Comparison of ENCODE assay signal across 8 cellular contexts in genomic region chr3:156816794-156817741, GRCh38. TPM values are rescaled to one million over a fixed set of nuclear protein-coding genes. Genes with fewer than 3 reads are reported as not detected.
A peak's percentile ranks its signal among the peaks of the same experiment; 100 is the strongest.
DNase-seq lines count a peak whose midpoint lies in the region; ATAC-seq and TF ChIP-seq lines count a peak whose summit lies in the region.

No MANE protein-coding gene starts in this region.

- H3K4me3 ChIP-seq in dorsolateral prefrontal cortex (peak overlapping the region; percentile 37 to 82 (median 68)), lower lobe of right lung (peak overlapping the region; percentile 65)

- POLR2A ChIA-PET in activated CD4-positive, alpha-beta memory T cell treated with anti-CD3 and anti-CD28 coated beads for 36 hours (lab: Charles Lee): interaction anchor here (0.7 to 3.2 kb wide), 6 partner anchors 9 to 358 kb away, joined by 3 to 12 read pairs (median 6); partner anchors contain the start of genes CCNL1, LEKR1 and TIPARP

- peak overlapping the region; percentile 90 for H3K27ac Mint-ChIP-seq in activated CD4-positive, alpha-beta memory T cell treated with anti-CD3 and anti-CD28 coated beads for 36 hours

- CTCF ChIA-PET in activated CD4-positive, alpha-beta memory T cell treated with anti-CD3 and anti-CD28 coated beads for 36 hours (lab: Charles Lee): interaction anchor here (0.9 to 1.5 kb wide), 6 partner anchors 15 to 320 kb away, joined by 3 to 10 read pairs (median 4); partner anchors contain the start of gene TIPARP

- H3K4me3 Mint-ChIP-seq in activated CD4-positive, alpha-beta memory T cell treated with anti-CD3 and anti-CD28 coated beads for 36 hours: peak overlapping the region; percentile 85

- ATAC-seq in GM18909 (IDR thresholded peaks at IDR 0.05; ENCODE audit: poor library complexity, unreplicated experiment) (peak; percentile 73), HG03108 (IDR thresholded peaks at IDR 0.05; ENCODE audit: unreplicated experiment) (peak; percentile 77), lower lobe of right lung (peak; percentile 96 to 97)

- H3K27me3 ChIP-seq in dorsolateral prefrontal cortex: peaks cover 0 to 6% (median 0%) of the 10 kb centered on the region in 45 donors
- no peaks in the 10 kb centered on the region for H3K27me3 ChIP-seq in lower lobe of right lung (ENCODE audit: low read depth)

- no peaks in the 10 kb centered on the region for H3K9me3 ChIP-seq in lower lobe of right lung

- peaks cover 30% of the 10 kb centered on the region for H3K4me1 ChIP-seq in lower lobe of right lung

- peaks cover 4% of the 10 kb centered on the region for H3K36me3 Mint-ChIP-seq in activated CD4-positive, alpha-beta memory T cell treated with anti-CD3 and anti-CD28 coated beads for 36 hours

- no peaks in the 10 kb centered on the region for H3K9me3 Mint-ChIP-seq in activated CD4-positive, alpha-beta memory T cell treated with anti-CD3 and anti-CD28 coated beads for 36 hours

- peak in 13 of 56 donors; percentile 3 to 30 (median 18) for TF ChIP-seq CTCF in dorsolateral prefrontal cortex (IDR thresholded peaks at IDR 0.05 in 54 of 56, conservative IDR thresholded peaks at IDR 0.05 in 2 of 56; ENCODE audit: low read depth in 1 of 56, partially characterized antibody in 56 of 56)
- TF ChIP-seq CTCF in lower lobe of right lung (IDR thresholded peaks at IDR 0.05): no peak

- intact Hi-C loops in activated CD4-positive, alpha-beta memory T cell treated with anti-CD3 and anti-CD28 coated beads for 36 hours (cut with micrococcal nuclease): loop anchor here (1.0 to 2.0 kb wide), 8 partner anchors 9 to 357 kb away; partner anchors contain the start of genes CCNL1, LEKR1, SSR3 and TIPARP
- intact Hi-C loops in dorsolateral prefrontal cortex (cut with DNase I) (loop anchor here in 1 of 2 donors (2.0 kb wide), 1 partner anchor 142 kb away; the partner anchor contains the start of gene TIPARP), lower lobe of right lung (cut with DNase I) (loop anchor here (10.0 kb wide), 1 partner anchor 132 kb away; no protein-coding TSS in a partner anchor)

- no peaks in the 10 kb centered on the region for H3K27me3 Mint-ChIP-seq in activated CD4-positive, alpha-beta memory T cell treated with anti-CD3 and anti-CD28 coated beads for 36 hours

- peaks cover 43% of the 10 kb centered on the region for H3K4me1 Mint-ChIP-seq in activated CD4-positive, alpha-beta memory T cell treated with anti-CD3 and anti-CD28 coated beads for 36 hours (ENCODE audit: low read depth)

- H3K36me3 ChIP-seq in lower lobe of right lung: no peaks in the 10 kb centered on the region

- peak; percentile 92 for DNase-seq in AG20443 (ENCODE audit: low spot score)
- peak; percentile 43 for DNase-seq in NCI-H510A treated with DMSO at 0.1 percent for 48 hours (lab: John Stamatoyannopoulos, UW)
- peak; percentile 92 for DNase-seq in activated CD4-positive, alpha-beta memory T cell treated with anti-CD3 and anti-CD28 coated beads for 36 hours
- peak; percentile 33 to 79 (median 56) for DNase-seq in dorsolateral prefrontal cortex
- DNase-seq in lower lobe of right lung: peak; percentile 94
- DNase-seq in stimulated activated CD4-positive, alpha-beta T cell treated with anti-CD3 and anti-CD28 coated beads, TNF-alpha, amount 100 ng/mL, for 24 hours (ENCODE audit: low read depth in 3 of 3): peak; percentile 80 to 87 (median 80)

- H3K27ac ChIP-seq in dorsolateral prefrontal cortex: peak overlapping the region in 54 of 59 donors; percentile 2 to 88 (median 66)
- peak overlapping the region; percentile 91 for H3K27ac ChIP-seq in lower lobe of right lung

RNA-seq across cellular contexts. Expression of gene LEKR1, which starts 9.1 kb away (rescaled TPM):
- under 1 TPM; 0.56 to 0.59 TPM for total RNA-seq in activated CD4-positive, alpha-beta memory T cell treated with anti-CD3 and anti-CD28 coated beads for 36 hours
- total RNA-seq in dorsolateral prefrontal cortex (1 to 10 TPM in 77 of 120 experiments, under 1 TPM in 37, not detected in 6; 0.25 to 7.8 (median 1.3) TPM), lower lobe of right lung (5.8 TPM)

Comparison
In these comparisons a context has a peak if more than half of its experiments do, and no peak if none do; other contexts are left out.
1. Peak in every context shown above with its lines: DNase-seq, ATAC-seq, H3K4me3 ChIP-seq and H3K27ac ChIP-seq.
2. DNase-seq: peak in every context shown above with its lines; median percentile 94 in lower lobe of right lung; 92 in AG20443; 92 in activated CD4-positive, alpha-beta memory T cell treated with anti-CD3 and anti-CD28 coated beads for 36 hours; 80 in stimulated activated CD4-positive, alpha-beta T cell treated with anti-CD3 and anti-CD28 coated beads, TNF-alpha, amount 100 ng/mL, for 24 hours; 56 in dorsolateral prefrontal cortex; 43 in NCI-H510A treated with DMSO at 0.1 percent for 48 hours.